Comparison of ENCODE assay signal across 11 cellular contexts in genomic region chr2:112725545-112726457, GRCh38. TPM values are rescaled to one million over a fixed set of nuclear protein-coding genes. Genes with fewer than 3 reads are reported as not detected.
DNase-seq lines count a peak whose midpoint lies in the region; ATAC-seq and TF ChIP-seq lines count a peak whose summit lies in the region.
"Had no signal": no experiment of that assay in that cellular context is flagged by ENCODE, and none has a peak within 500 bp of the region (broad histone marks: within the 10 kb centered on the region; RNA-seq: fewer than 3 reads in every experiment).

No MANE protein-coding gene starts in this region.

- H3K9ac ChIP-seq in PC-3 (ENCODE audit: low read length), result peak overlapping the region; percentile 67

- H3K4me1 Mint-ChIP-seq in naive thymus-derived CD8-positive, alpha-beta T cell, result peaks cover 0 to 6% (median 4%) of the 10 kb centered on the region in 4 donors

- no peak overlapping the region for H3K4me3 Mint-ChIP-seq in naive thymus-derived CD8-positive, alpha-beta T cell
- H3K4me3 Mint-ChIP-seq: effector memory CD8-positive, alpha-beta T cell had no signal

- POLR2A ChIA-PET in PC-3 (lab: Charles Lee; ENCODE audit: unreplicated experiment), result interaction anchor here (1.0 kb wide), 1 partner anchor 33 kb away, joined by 3 read pairs; no protein-coding TSS in a partner anchor
- POLR2A ChIA-PET in naive thymus-derived CD8-positive, alpha-beta T cell (lab: Charles Lee), result interaction anchor here (1.0 kb wide), 1 partner anchor 99 kb away, joined by 4 read pairs; no protein-coding TSS in a partner anchor

- ATAC-seq in GM19035 (IDR thresholded peaks at IDR 0.05; ENCODE audit: unreplicated experiment), result peak; percentile 47
- peak; percentile 60 for ATAC-seq in HG02759 (IDR thresholded peaks at IDR 0.05; ENCODE audit: unreplicated experiment)
- peak; percentile 18 for ATAC-seq in PC-3
- ATAC-seq in GM19397 (IDR thresholded peaks at IDR 0.05; ENCODE audit: unreplicated experiment), result no peak
- no peak for ATAC-seq in naive thymus-derived CD8-positive, alpha-beta T cell

- H3K27me3 ChIP-seq in PC-3 (ENCODE audit: low read length) (no peaks in the 10 kb centered on the region), neutrophil (no peaks in the 10 kb centered on the region), left ventricle myocardium inferior (ENCODE audit: low read depth) (peaks cover 29% of the 10 kb centered on the region)

- H3F3A ChIP-seq in PC-3 (ENCODE audit: low read length, unreplicated experiment), result no peaks in the 10 kb centered on the region

- H2AFZ ChIP-seq in PC-3 (ENCODE audit: low read length), result peak overlapping the region; percentile 74

- CTCF ChIA-PET in PC-3 (lab: Charles Lee), result interaction anchor here (1.0 to 1.8 kb wide), 10 partner anchors 13 to 233 kb away, joined by 3 to 8 read pairs (median 4); no protein-coding TSS in a partner anchor

- H3K27ac ChIP-seq in PC-3 (ENCODE audit: low read length) (peak overlapping the region; percentile 82), neutrophil (peak overlapping the region; percentile 68), left ventricle myocardium inferior (replicated peaks) (no peak overlapping the region)

- no peak overlapping the region for H3K27ac Mint-ChIP-seq in naive thymus-derived CD8-positive, alpha-beta T cell

- 0 out of 2 replicates have a peak overlapping the region, but pooled peaks have one; percentile 27 for H3K4me2 ChIP-seq in PC-3 (ENCODE audit: low read length)

- TF ChIP-seq CTCF in PC-3 (conservative IDR thresholded peaks at IDR 0.05; ENCODE audit: low read depth, low read length) (no peak), neutrophil (IDR thresholded peaks at IDR 0.05) (no peak), left ventricle myocardium inferior (IDR thresholded peaks at IDR 0.05; ENCODE audit: borderline replicate concordance) (no peak)

- intact Hi-C loops in PC-3 (cut with micrococcal nuclease), result loop anchor here (1.0 to 5.0 kb wide), 6 partner anchors 34 to 142 kb away; partner anchors contain the start of gene CHCHD5
- intact Hi-C loops in left ventricle myocardium inferior (cut with micrococcal nuclease), result loop anchor here (10.0 kb wide), 1 partner anchor 101 kb away; no protein-coding TSS in a partner anchor

- DNase-seq in PC-3 (peak; percentile 70), left ventricle myocardium inferior (no peak), NCI-H345 treated with DMSO at 0.1 percent for 48 hours (lab: John Stamatoyannopoulos, UW; ENCODE audit: unreplicated experiment) (no peak)
- no peak for DNase-seq in naive thymus-derived CD8-positive, alpha-beta T cell

- no peaks in the 10 kb centered on the region for H3K9me3 Mint-ChIP-seq in naive thymus-derived CD8-positive, alpha-beta T cell
- H3K9me3 Mint-ChIP-seq: effector memory CD8-positive, alpha-beta T cell had no signal

- H3K4me3 ChIP-seq in PC-3 (ENCODE audit: low read length) (no peak overlapping the region), neutrophil (ENCODE audit: low read depth in 1 of 2, low read length in 1 of 2) (no peak overlapping the region), left ventricle myocardium inferior (no peak overlapping the region)

- peaks cover 0 to 8% (median 3%) of the 10 kb centered on the region in 5 donors for H3K27me3 Mint-ChIP-seq in naive thymus-derived CD8-positive, alpha-beta T cell

- no peaks in the 10 kb centered on the region for H3K9me3 ChIP-seq in PC-3 (ENCODE audit: low read length)
- H3K9me3 ChIP-seq in neutrophil, result no peaks in the 10 kb centered on the region
- no peaks in the 10 kb centered on the region for H3K9me3 ChIP-seq in left ventricle myocardium inferior (replicated peaks)

- peaks cover 16% of the 10 kb centered on the region for H3K4me1 ChIP-seq in PC-3 (ENCODE audit: insufficient read depth, low read length)
- peaks cover 32 to 33% of the 10 kb centered on the region in 2 experiments for H3K4me1 ChIP-seq in neutrophil (ENCODE audit: control insufficient read depth in 1 of 2, insufficient read depth in 1 of 2, low read depth in 1 of 2, low read length in 1 of 2)
- H3K4me1 ChIP-seq in left ventricle myocardium inferior, result no peaks in the 10 kb centered on the region

- no peaks in the 10 kb centered on the region for H4K20me1 ChIP-seq in PC-3 (ENCODE audit: low read length)

- no peaks in the 10 kb centered on the region for H3K36me3 Mint-ChIP-seq in naive thymus-derived CD8-positive, alpha-beta T cell

- H3K79me2 ChIP-seq in PC-3 (ENCODE audit: low read length), result no peaks in the 10 kb centered on the region

- H3K36me3 ChIP-seq in PC-3 (ENCODE audit: low read depth, low read length) (no peaks in the 10 kb centered on the region), neutrophil (no peaks in the 10 kb centered on the region), left ventricle myocardium inferior (no peaks in the 10 kb centered on the region)

- H3K9me2 ChIP-seq in PC-3 (replicated peaks; ENCODE audit: low read length), result no peaks in the 10 kb centered on the region

- BruUV-seq in PC-3 (replicated peaks; lab: Mats Ljungman, UMichigan), result TSS peak; percentile 64

RNA-seq across cellular contexts. Expression of gene NT5DC4, which starts 5.0 kb away (rescaled TPM):
- total RNA-seq in PC-3 (2014; rRNA removed) (0.04 TPM in 1 of 2 replicates, not detected in the other), left ventricle myocardium inferior (not detected)
- not detected for total RNA-seq in naive thymus-derived CD8-positive, alpha-beta T cell
- not detected for polyA plus RNA-seq in naive thymus-derived CD8-positive, alpha-beta T cell
- total RNA-seq: kidney, pulmonary artery endothelial cell had no signal

RNA-seq across cellular contexts. Expression of gene CKAP2L, which starts 38.6 kb away (rescaled TPM):
- total RNA-seq in PC-3 (2014; rRNA removed) (16.0 and 20.7 TPM in 2 replicates), left ventricle myocardium inferior (0.38 TPM)
- total RNA-seq in naive thymus-derived CD8-positive, alpha-beta T cell, result not detected
- not detected for polyA plus RNA-seq in naive thymus-derived CD8-positive, alpha-beta T cell

RNA-seq across cellular contexts. Expression of gene IL1A, which starts 58.5 kb away (rescaled TPM):
- total RNA-seq in PC-3 (2014; rRNA removed) (0.11 TPM in 1 of 2 replicates, not detected in the other), left ventricle myocardium inferior (not detected)
- total RNA-seq in naive thymus-derived CD8-positive, alpha-beta T cell, result not detected
- not detected for polyA plus RNA-seq in naive thymus-derived CD8-positive, alpha-beta T cell

Comparison
In these comparisons a context has a peak if more than half of its experiments do, and no peak if none do; other contexts are left out.
1. ATAC-seq: peak in GM19035 (single experiment), HG02759 (single experiment) and PC-3 (single experiment); none in GM19397 (single experiment) and naive thymus-derived CD8-positive, alpha-beta T cell (0 of 2).
2. RNA of gene CKAP2L, which starts 38.6 kb away (total RNA-seq): 16.0 to 20.7 TPM in PC-3; 0.38 TPM in left ventricle myocardium inferior (single experiment) and not detected in naive thymus-derived CD8-positive, alpha-beta T cell; every median in the first group is over 10 times any median in the second.